Comparison of ENCODE assay signal across 1 cellular context in genomic region chr14:22791302-22791701, GRCh38.
TF ChIP-seq lines count a peak whose summit lies in the region.

No MANE protein-coding gene starts in this region.

TF ChIP-seq in GM23338, 12 proteins besides CTCF, POLR2A, EP300 and RAD21 (continued from another document):
- TF ChIP-seq ZNF462 (CRISPR knock-in tag; IDR thresholded peaks at IDR 0.05) (no peak), ZNF114 (CRISPR knock-in tag; IDR thresholded peaks at IDR 0.05) (no peak), REST (IDR thresholded peaks at IDR 0.05; ENCODE audit: unreplicated experiment) (no peak), NANOG (IDR thresholded peaks at IDR 0.05; ENCODE audit: borderline replicate concordance) (no peak), EZH2phosphoT487 (IDR thresholded peaks at IDR 0.05; ENCODE audit: unreplicated experiment) (no peak), ETS1 (IDR thresholded peaks at IDR 0.05) (no peak), CREB1 (CRISPR knock-in tag; IDR thresholded peaks at IDR 0.05; ENCODE audit: low read depth) (no peak), JUNB (IDR thresholded peaks at IDR 0.05; ENCODE audit: unreplicated experiment) (no peak), ZNF331 (CRISPR knock-in tag; IDR thresholded peaks at IDR 0.05; ENCODE audit: low read depth) (no peak), POLR2AphosphoS5 (IDR thresholded peaks at IDR 0.05; ENCODE audit: low read depth) (no peak), EZH2 (IDR thresholded peaks at IDR 0.05; ENCODE audit: low read depth, unreplicated experiment) (no peak)
